Comparison of ENCODE assay signal across 8 cellular contexts in genomic region chr13:27374650-27375049, GRCh38. TPM values are rescaled to one million over a fixed set of nuclear protein-coding genes. Genes with fewer than 3 reads are reported as not detected.
DNase-seq lines count a peak whose midpoint lies in the region; ATAC-seq and TF ChIP-seq lines count a peak whose summit lies in the region.

No MANE protein-coding gene starts in this region.

- CTCF ChIA-PET in RWPE1 (lab: Yijun Ruan, JAX) = interaction anchor here (1.0 to 3.3 kb wide), 5 partner anchors 13 to 456 kb away, joined by 3 to 16 read pairs (median 8); no protein-coding TSS in a partner anchor

- H3K4me3 ChIP-seq in AG10803 (ENCODE audit: low read length) (no peak overlapping the region), Loucy (ENCODE audit: low read length, poor library complexity, severe bottlenecking) (no peak overlapping the region)

- no peaks in the 10 kb centered on the region for H4K20me1 ChIP-seq in Loucy (ENCODE audit: insufficient read depth, low read length, poor library complexity, severe bottlenecking)

- no peaks in the 10 kb centered on the region for H3F3A ChIP-seq in Loucy (ENCODE audit: low read depth)

- peak overlapping the region; percentile 26; the same call in 1 of the 2 replicates for H2AFZ ChIP-seq in Loucy (ENCODE audit: low read length)

- peak overlapping the region; percentile 8 for H3K4me2 ChIP-seq in Loucy (ENCODE audit: low read depth, low read length, poor library complexity, severe bottlenecking)

- H3K27me3 ChIP-seq in Loucy (ENCODE audit: insufficient read depth, low read length, poor library complexity, severe bottlenecking) (no peaks in the 10 kb centered on the region), foreskin keratinocyte (peaks cover 13% of the 10 kb centered on the region)

- ATAC-seq in GM18870 (IDR thresholded peaks at IDR 0.05; ENCODE audit: unreplicated experiment) = peak; percentile 60
- peak; percentile 89 for ATAC-seq in foreskin keratinocyte
- ATAC-seq in omental fat pad (ENCODE audit: low FRiP score) = peak; percentile 93
- ATAC-seq in HG02840 (IDR thresholded peaks at IDR 0.05; ENCODE audit: low FRiP score, unreplicated experiment) = no peak

- peak; percentile 80 for DNase-seq in AG10803 (ENCODE audit: low read depth)
- DNase-seq in RWPE1 (ENCODE audit: low spot score) = peak; percentile 79
- peak; percentile 17 for DNase-seq in activated gamma-delta T cell treated with anti-CD3 and anti-CD28 coated beads, Interleukin-2, amount 50 U/mL, for 16 hours (ENCODE audit: low read depth)
- DNase-seq in foreskin keratinocyte = peak; percentile 39 to 72
- DNase-seq in omental fat pad (ENCODE audit: low spot score) = no peak

- POLR2A ChIA-PET in RWPE1 (lab: Yijun Ruan, JAX; ENCODE audit: low non-redundant PET) = no interaction called here

- H3K27ac ChIP-seq in RWPE1 (no peak overlapping the region), foreskin keratinocyte (no peak overlapping the region)

- H3K9me2 ChIP-seq in Loucy (replicated peaks; ENCODE audit: low read depth, low read length) = no peaks in the 10 kb centered on the region

- H3K9ac ChIP-seq in Loucy (ENCODE audit: low read depth, low read length, poor library complexity, severe bottlenecking) = no peak overlapping the region

- H3K4me1 ChIP-seq in Loucy (ENCODE audit: insufficient read depth, low read length, poor library complexity, severe bottlenecking) (peaks cover 3% of the 10 kb centered on the region), foreskin keratinocyte (no peaks in the 10 kb centered on the region)

- no peaks in the 10 kb centered on the region for H3K9me3 ChIP-seq in Loucy (ENCODE audit: insufficient read depth, low read depth, low read length)

- H3K79me2 ChIP-seq in Loucy (ENCODE audit: insufficient read depth, low read length) = no peaks in the 10 kb centered on the region

- TF ChIP-seq CTCF in AG10803 (conservative IDR thresholded peaks at IDR 0.05; ENCODE audit: low read length) (peak; percentile 88), Loucy (conservative IDR thresholded peaks at IDR 0.05; ENCODE audit: low read length) (peak; percentile 90), RWPE1 (conservative IDR thresholded peaks at IDR 0.05; ENCODE audit: low read depth) (peak; percentile 63), foreskin keratinocyte (conservative IDR thresholded peaks at IDR 0.05) (peak; percentile 91), omental fat pad (IDR thresholded peaks at IDR 0.05) (no peak)

- no peaks in the 10 kb centered on the region for H3K36me3 ChIP-seq in Loucy (ENCODE audit: insufficient read depth, low read length)

RNA-seq across cellular contexts. Expression of gene GTF3A, which starts 49.8 kb away (rescaled TPM):
- 113 and 117 TPM in 2 replicates for total RNA-seq in foreskin keratinocyte
- 104 and 114 TPM in 2 replicates for polyA plus RNA-seq in foreskin keratinocyte
- total RNA-seq in omental fat pad = 100 to 1,000 TPM; 129 to 170 (median 147) TPM

Comparison
In these comparisons a context has a peak if more than half of its experiments do, and no peak if none do; other contexts are left out.
1. CTCF ChIP-seq: peak in AG10803 (single experiment), Loucy (single experiment), RWPE1 (single experiment) and foreskin keratinocyte (single experiment); none in omental fat pad (0 of 3).